11 cellular contexts compared by ENCODE assay signal in genomic region chr1:36389960-36390359, GRCh38. TPM values are rescaled to one million over a fixed set of nuclear protein-coding genes. Genes with fewer than 3 reads are reported as not detected.
DNase-seq lines count a peak whose midpoint lies in the region; TF ChIP-seq lines count a peak whose summit lies in the region.
"Had no signal": no experiment of that assay in that cellular context is flagged by ENCODE, and none has a peak within 500 bp of the region (broad histone marks: within the 10 kb centered on the region; RNA-seq: fewer than 3 reads in every experiment).

No MANE protein-coding gene starts in this region.

- H2AFZ ChIP-seq in Karpas-422 (ENCODE audit: low read length) = no peak overlapping the region

- peaks cover 27% of the 10 kb centered on the region for H3K36me3 Mint-ChIP-seq in brain

- TF ChIP-seq CTCF in GM12865 (IDR thresholded peaks at IDR 0.05; ENCODE audit: insufficient read depth, low read depth, low read length, missing control alignments) (no peak), brain (conservative IDR thresholded peaks at IDR 0.05) (no peak)

- H3K4me2 ChIP-seq in Karpas-422 (ENCODE audit: low read depth, low read length, poor library complexity, severe bottlenecking) = no peak overlapping the region

- H3K27me3 ChIP-seq in Karpas-422 (ENCODE audit: low read length) = no peaks in the 10 kb centered on the region

- H4K20me1 ChIP-seq in Karpas-422 (ENCODE audit: insufficient read depth, low read depth, low read length) = peaks cover 3% of the 10 kb centered on the region; the same call in 1 of the 2 replicates

- H3K4me3 Mint-ChIP-seq in brain = no peak overlapping the region
- H3K4me3 Mint-ChIP-seq: effector memory CD8-positive, alpha-beta T cell had no signal

- H3K9me3 ChIP-seq in Karpas-422 (ENCODE audit: low read length) = no peaks in the 10 kb centered on the region

- H3K9me2 ChIP-seq in Karpas-422 (replicated peaks; ENCODE audit: insufficient read depth, low read length) = no peaks in the 10 kb centered on the region

- H3K9ac ChIP-seq in Karpas-422 (ENCODE audit: low read length) = no peak overlapping the region

- peaks cover 3% of the 10 kb centered on the region for H3K27me3 Mint-ChIP-seq in brain
- H3K27me3 Mint-ChIP-seq: effector memory CD8-positive, alpha-beta T cell had no signal

- H3K36me3 ChIP-seq in Karpas-422 (ENCODE audit: insufficient read depth, low read length) = peaks cover 17% of the 10 kb centered on the region; the same call in 1 of the 2 replicates

- H3K4me1 ChIP-seq in Karpas-422 (ENCODE audit: low read length) = peaks cover 70% of the 10 kb centered on the region

- peak overlapping the region in 4 of 5 experiments; percentile 24 to 93 (median 84) for H3K27ac Mint-ChIP-seq in brain

- H3K27ac ChIP-seq in Karpas-422 (ENCODE audit: low read length) (peak overlapping the region; percentile 80), skin epidermis (peak overlapping the region in 14 of 21 experiments; percentile 4 to 99 (median 92))

- no peak overlapping the region for H3K4me3 ChIP-seq in GM12865 (ENCODE audit: low read depth, low read length)
- no peak overlapping the region for H3K4me3 ChIP-seq in Karpas-422 (ENCODE audit: low read length)
- H3K4me3 ChIP-seq in skin epidermis = no peak overlapping the region

- H3K79me2 ChIP-seq in Karpas-422 (ENCODE audit: low read length) = peaks cover 28% of the 10 kb centered on the region

- H3K4me1 Mint-ChIP-seq in brain = peaks cover 44% of the 10 kb centered on the region

- no peaks in the 10 kb centered on the region for H3K9me3 Mint-ChIP-seq in brain
- H3K9me3 Mint-ChIP-seq: effector memory CD8-positive, alpha-beta T cell had no signal

- DNase-seq in GM12865 (ENCODE audit: low read depth) (peak; percentile 59), Karpas-422 (no peak), NCI-H1105 (lab: John Stamatoyannopoulos, UW) (no peak), GOT3 (lab: John Stamatoyannopoulos, UW) (no peak), HuH-7 (ENCODE audit: low spot score) (no peak)
- DNase-seq: activated CD4-positive, alpha-beta T cell treated with anti-CD3 and anti-CD28 coated beads, Interleukin-2, amount 50 U/mL, for 48 hours; amygdala; effector memory CD8-positive, alpha-beta T cell; NCI-H524 treated with DMSO at 0.1 percent for 48 hours had no signal

RNA-seq across cellular contexts. Expression of gene STK40, which starts 4.2 kb away (rescaled TPM):
- total RNA-seq in Karpas-422 (2014; rRNA removed; shearing (Covaris generic); ENCODE audit: low replicate concordance) = 27.0 and 44.6 TPM in 2 replicates
- 30.6 TPM for polyA plus RNA-seq in brain (ENCODE audit: insufficient read depth, low read depth, low replicate concordance)

RNA-seq across cellular contexts. Expression of gene LSM10, which starts 7.7 kb away (rescaled TPM):
- 19.4 and 19.5 TPM in 2 replicates for total RNA-seq in Karpas-422 (2014; rRNA removed; shearing (Covaris generic); ENCODE audit: low replicate concordance)
- polyA plus RNA-seq in brain (ENCODE audit: insufficient read depth, low read depth, low replicate concordance) = 53.0 TPM
